1 cellular context compared by ENCODE assay signal in the genomic region with DNA sequence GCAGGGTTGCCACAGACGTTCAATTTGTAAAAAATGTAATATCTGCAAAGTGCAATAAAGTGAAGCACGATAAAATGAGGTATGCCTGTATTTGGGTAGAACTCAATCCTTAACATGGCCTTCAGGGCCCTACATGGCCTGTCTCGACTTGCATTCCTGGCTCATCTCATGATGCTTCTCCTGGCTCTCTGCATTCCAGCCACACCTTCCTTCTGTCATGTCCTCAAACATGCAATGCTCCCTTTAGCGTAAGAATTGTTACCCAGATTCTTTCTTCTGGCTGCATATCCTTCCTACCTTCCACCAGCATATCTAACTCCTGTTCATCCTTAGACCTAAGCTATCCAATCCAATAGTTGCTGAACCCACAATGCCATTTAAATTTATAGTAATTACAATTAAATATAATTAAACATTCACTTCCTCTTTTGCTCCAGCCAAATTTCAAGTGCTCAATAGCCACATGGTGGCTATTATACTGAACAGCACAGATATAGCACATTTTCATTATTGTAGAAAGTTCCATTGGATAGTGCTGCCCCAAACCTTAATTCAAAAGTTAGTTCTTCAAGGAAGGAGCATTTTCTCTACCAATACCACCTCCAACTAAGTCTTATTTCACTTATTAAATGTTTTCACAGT.
TF ChIP-seq lines count a peak whose summit lies in the region.

No MANE protein-coding gene starts in this region.

TF ChIP-seq in GM12878, 131 proteins besides CTCF, POLR2A, EP300 and RAD21 (continued from another document):
- peak; percentile 28; the same call in 1 of the 2 replicates for TF ChIP-seq SPI1 (IDR thresholded peaks at IDR 0.05; ENCODE audit: borderline replicate concordance, insufficient read depth, low read depth, low read length)
TF ChIP-seq in GM12878: peak in this region for 1.
